22 cellular contexts compared by ENCODE assay signal in the genomic region with DNA sequence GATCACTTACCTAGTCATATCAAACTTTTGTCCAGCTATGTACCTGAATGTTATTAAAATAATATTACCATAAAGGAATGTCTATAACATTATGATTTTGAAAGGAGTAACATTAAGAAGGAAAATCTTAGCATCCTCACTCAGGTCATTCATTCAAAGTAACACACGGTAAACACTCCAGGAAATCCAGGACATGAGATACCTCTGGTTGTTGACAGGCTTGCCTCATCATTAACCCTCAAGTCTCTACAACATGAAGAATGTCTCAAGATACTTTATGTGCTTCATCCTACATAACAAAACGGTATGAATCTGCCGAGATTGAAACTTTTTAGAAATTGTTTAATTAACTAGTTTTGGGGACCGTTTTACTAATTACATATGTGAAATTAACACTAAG. TPM values are rescaled to one million over a fixed set of nuclear protein-coding genes. Genes with fewer than 3 reads are reported as not detected.
DNase-seq lines count a peak whose midpoint lies in the region; ATAC-seq, FAIRE-seq and TF ChIP-seq lines count a peak whose summit lies in the region.
"Had no signal": no experiment of that assay in that cellular context is flagged by ENCODE, and none has a peak within 500 bp of the region (broad histone marks: within the 10 kb centered on the region; RNA-seq: fewer than 3 reads in every experiment).

No MANE protein-coding gene starts in this region.

- H3K9ac ChIP-seq in GM12878 (ENCODE audit: control insufficient read depth, insufficient read depth, low read length) (no peak overlapping the region), mesenchymal stem cell (ENCODE audit: low read length) (peak overlapping the region; percentile 83)

- no peak overlapping the region for H2AK5ac ChIP-seq in mesenchymal stem cell (ENCODE audit: low read length, severe bottlenecking)

- H3K27ac ChIP-seq in GM12878 (ENCODE audit: control insufficient read depth, insufficient read depth) (no peak overlapping the region; the same call in 1 of the 2 replicates), mesenchymal stem cell (ENCODE audit: low read length, poor library complexity, severe bottlenecking) (peak overlapping the region; percentile 78), stomach (peak overlapping the region in 3 of 5 donors; percentile 54 to 85 (median 63))
- H3K27ac ChIP-seq: SJSA1 had no signal

- TF ChIP-seq POLR2A in GM12878 (IDR thresholded peaks at IDR 0.05; ENCODE audit: low read depth, low read length) (no peak), stomach (IDR thresholded peaks at IDR 0.05) (no peak)

- H4K20me1 ChIP-seq in GM12878 (ENCODE audit: control insufficient read depth, insufficient read depth) = no peaks in the 10 kb centered on the region

- H3K27me3 ChIP-seq in GM12878 (replicated peaks in 1 of 2; ENCODE audit: control insufficient read depth in 2 of 2, insufficient read depth in 2 of 2, low read length in 1 of 2) (no peaks in the 10 kb centered on the region), mesenchymal stem cell (ENCODE audit: control insufficient read depth in 1 of 2, insufficient read depth in 1 of 2, low read length in 2 of 2) (no peaks in the 10 kb centered on the region), stomach (no peaks in the 10 kb centered on the region)
- H3K27me3 ChIP-seq: SJSA1 had no signal

- H3K36me3 ChIP-seq in GM12878 (ENCODE audit: control insufficient read depth in 2 of 2, insufficient read depth in 2 of 2, low read length in 1 of 2) (no peaks in the 10 kb centered on the region), mesenchymal stem cell (ENCODE audit: control insufficient read depth in 1 of 2, insufficient read depth in 2 of 2, low read depth in 1 of 2, low read length in 2 of 2) (no peaks in the 10 kb centered on the region), stomach (no peaks in the 10 kb centered on the region)
- H3K36me3 ChIP-seq: SJSA1 had no signal

- H2BK15ac ChIP-seq in mesenchymal stem cell (ENCODE audit: low read depth, poor library complexity, severe bottlenecking) = no peak overlapping the region

- POLR2A ChIA-PET in GM12878 (lab: Charles Lee) = interaction anchor here (1.4 to 2.0 kb wide), 5 partner anchors 9 to 211 kb away, joined by 5 to 12 read pairs (median 6); partner anchors contain the start of gene TMEM30A

- peaks cover 27% of the 10 kb centered on the region for H3K4me1 ChIP-seq in GM12878 (ENCODE audit: control insufficient read depth, insufficient read depth, low read length)
- peaks cover 2% of the 10 kb centered on the region for H3K4me1 ChIP-seq in mesenchymal stem cell (ENCODE audit: control insufficient read depth, insufficient read depth, low read depth, low read length)
- H3K4me1 ChIP-seq in stomach = peaks cover 0 to 28% (median 3%) of the 10 kb centered on the region in 4 donors
- H3K4me1 ChIP-seq: SJSA1 had no signal

- TF ChIP-seq RAD21 in GM12878 (IDR thresholded peaks at IDR 0.05; ENCODE audit: insufficient read depth, low read depth, low read length) = no peak

- SMC1A ChIA-PET in GM12878 (lab: Charles Lee; ENCODE audit: uncharacterized antibody, unreplicated experiment) = interaction anchor here (0.5 to 5.5 kb wide), 24 partner anchors 9 to 250 kb away, joined by 3 to 64 read pairs (median 5); partner anchors contain the start of gene COX7A2

- ATAC-seq in GM12878 = no peak
- ATAC-seq in HG02884 (IDR thresholded peaks at IDR 0.05; ENCODE audit: unreplicated experiment) = no peak
- ATAC-seq: activated CD8-positive, alpha-beta T cell treated with anti-CD3 and anti-CD28 coated beads, Interleukin-2, amount 10 ng/mL, durations not matched to agents 7 days and 5 days; PC-3 had no signal

- H3K4me2 ChIP-seq in GM12878 (ENCODE audit: control insufficient read depth, insufficient read depth) (no peak overlapping the region), mesenchymal stem cell (ENCODE audit: low read length, poor library complexity, severe bottlenecking) (peak overlapping the region; percentile 52)

- H3K79me2 ChIP-seq in GM12878 (ENCODE audit: control insufficient read depth, insufficient read depth, low read length) = no peaks in the 10 kb centered on the region

- H3K9me3 ChIP-seq in GM12878 (replicated peaks; ENCODE audit: control insufficient read depth, insufficient read depth, low read length) (no peaks in the 10 kb centered on the region; the same call in 1 of the 3 replicates), mesenchymal stem cell (ENCODE audit: control insufficient read depth, low read length) (no peaks in the 10 kb centered on the region), stomach (no peaks in the 10 kb centered on the region)
- H3K9me3 ChIP-seq: SJSA1 had no signal

- no peak overlapping the region for H3K18ac ChIP-seq in mesenchymal stem cell (ENCODE audit: low read depth in 1 of 2, low read length in 2 of 2)

- H3K4me3 ChIP-seq in GM08714 (ENCODE audit: low read length) (peak overlapping the region; percentile 63; the same call in 1 of the 2 replicates), GM12878 (no peak overlapping the region), mesenchymal stem cell (ENCODE audit: insufficient read depth in 1 of 2, low read depth in 1 of 2, low read length in 2 of 2) (peak overlapping the region in 1 of 2 experiments; percentile 77), stomach (peak overlapping the region in 2 of 4 donors; percentile 40)
- H3K4me3 ChIP-seq: SJSA1 had no signal

- no peak overlapping the region for H2BK120ac ChIP-seq in mesenchymal stem cell (ENCODE audit: low read depth, low read length)

- no peak for FAIRE-seq in GM12878 (lab: Jason Lieb, UNC)
- no peak for FAIRE-seq in RCC 7860 (lab: Jason Lieb, UNC)
- FAIRE-seq: endometrium had no signal

- no peak for TF ChIP-seq EP300 in GM12878 (IDR thresholded peaks at IDR 0.05; ENCODE audit: borderline replicate concordance in 1 of 2, control insufficient read depth in 1 of 2, low read depth in 2 of 2, low read length in 2 of 2)
- no peak for TF ChIP-seq EP300 in stomach (IDR thresholded peaks at IDR 0.05)

- H4K91ac ChIP-seq in mesenchymal stem cell (ENCODE audit: low read length) = no peak overlapping the region

- CTCF ChIA-PET in GM12878 (lab: Yijun Ruan, JAX) = interaction anchor here (0.7 to 3.1 kb wide), 11 partner anchors 10 to 251 kb away, joined by 3 to 11 read pairs (median 5); partner anchors contain the start of gene COX7A2

- RAD21 ChIA-PET in GM12878 (lab: Charles Lee; ENCODE audit: unreplicated experiment) = interaction anchor here (0.8 to 5.1 kb wide), 12 partner anchors 10 to 215 kb away, joined by 3 to 25 read pairs (median 8); no protein-coding TSS in a partner anchor

- H3K14ac ChIP-seq in mesenchymal stem cell (ENCODE audit: low read length in 2 of 2) = no peak overlapping the region

- H2AFZ ChIP-seq in GM12878 (ENCODE audit: control insufficient read depth, low read depth, low read length) (no peak overlapping the region), mesenchymal stem cell (ENCODE audit: low read depth, low read length) (no peak overlapping the region)

- H3K23ac ChIP-seq in mesenchymal stem cell (ENCODE audit: low read length in 2 of 2) = no peak overlapping the region

- DNase-seq in GM12878 (ENCODE audit: low read depth, low spot score) (no peak), mesenchymal stem cell (peak; percentile 17), stomach (no peak), RCC 7860 (ENCODE audit: low spot score) (no peak), NOMO-1 treated with dmso at 0.1 percent for 144 hours (lab: John Stamatoyannopoulos, UW; ENCODE audit: unreplicated experiment) (no peak)
- DNase-seq: activated CD8-positive, alpha-beta T cell treated with anti-CD3 and anti-CD28 coated beads, Interleukin-2, amount 10 ng/mL, durations not matched to agents 7 days and 5 days; activated naive CD4-positive, alpha-beta T cell treated with anti-CD3 and anti-CD28 coated beads for 36 hours; activated T-cell treated with anti-CD3 and anti-CD28 coated beads, Interleukin-2, amount 50 U/mL, for 24 hours; CD4-positive, alpha-beta memory T cell; cortex of kidney; HCEC 1CT; NCI-H1417 treated with DMSO at 0.1 percent for 48 hours; NCI-H2171; NCI-H774; PC-3; stimulated activated CD4-positive, alpha-beta T cell treated with anti-CD3 and anti-CD28 coated beads, Interleukin-2, amount 100 ng/mL, for 24 hours; stimulated activated naive CD4-positive, alpha-beta T cell treated with Interleukin-2 at 50 U/mL for 16 hours; T-helper 2 cell had no signal

- H2BK5ac ChIP-seq in mesenchymal stem cell (ENCODE audit: low read depth, low read length, poor library complexity, severe bottlenecking) = no peak overlapping the region

- H3K79me1 ChIP-seq in mesenchymal stem cell (replicated peaks; ENCODE audit: low read length, poor library complexity, severe bottlenecking) = no peaks in the 10 kb centered on the region

- over 99% methylated on average over 4 of the region's 4 CpGs for WGBS in GM12878 (ENCODE audit: insufficient coverage, insufficient replicate concordance, low lambda C conversion rate, missing lambda C conversion rate)
- WGBS in mesenchymal stem cell = 39% methylated on average over 1 of the region's 4 CpGs
- WGBS in stomach, 5 donors = 76 to 84% (median 78%) methylated on average over 4 of the region's 4 CpGs

- no peak for TF ChIP-seq CTCF in GM12878 (IDR thresholded peaks at IDR 0.05 in 2 of 3, conservative IDR thresholded peaks at IDR 0.05 in 1 of 3; ENCODE audit: control insufficient read depth in 2 of 3, extremely low read depth in 1 of 3, insufficient read depth in 1 of 3, low read depth in 3 of 3, low read length in 3 of 3)
- no peak for TF ChIP-seq CTCF in stomach (IDR thresholded peaks at IDR 0.05)

- no TSS peak for BruUV-seq in GM12878 (replicated peaks; lab: Mats Ljungman, UMichigan)

- intact Hi-C loops in GM12878 (cut with micrococcal nuclease; ENCODE audit: unreplicated experiment) (loop anchor here (5.0 to 10.0 kb wide), 3 partner anchors 119 to 261 kb away; partner anchors contain the start of gene TMEM30A), stomach (cut with DNase I; ENCODE audit: low total_unique reads) (no loop called here)

- no peak overlapping the region for H2BK12ac ChIP-seq in mesenchymal stem cell (ENCODE audit: low read length in 2 of 2)

- no peak overlapping the region for H4K8ac ChIP-seq in mesenchymal stem cell (ENCODE audit: low read length)

- no peak overlapping the region for H3K4ac ChIP-seq in mesenchymal stem cell (ENCODE audit: low read depth in 1 of 2, low read length in 2 of 2)

- in situ Hi-C loops in GM12878 (cut with MboI) = no loop called here

RNA-seq across cellular contexts. Expression of gene FILIP1, which starts 0.7 kb away (rescaled TPM):
- 2.8 and 3.3 TPM in 2 replicates for total RNA-seq in GM12878 (2013; cell fraction: nucleolus; rRNA removed)
- total RNA-seq in GM12878 (2014; rRNA removed) = 0.56 and 0.71 TPM in 2 replicates
- total RNA-seq in GM12878 (2014; rRNA removed; fragmentation: Illumina TruSeq; extraction: Trizol) = 0.92 and 0.98 TPM in 2 replicates
- 0.43 and 0.54 TPM in 2 replicates for total RNA-seq in GM12878 (2021)
- 0.14 TPM for polyA plus RNA-seq in GM12878 (2011; ENCODE audit: low read depth)
- 2.0 and 3.1 TPM in 2 replicates for polyA plus RNA-seq in GM12878 (2011; rRNA removed)
- 1.0 and 1.2 TPM in 2 replicates for polyA plus RNA-seq in GM12878 (2011; cell fraction: cytosol; rRNA removed)
- polyA plus RNA-seq in GM12878 (2011; cell fraction: nucleus; rRNA removed) = 1.0 and 1.3 TPM in 2 replicates
- polyA plus RNA-seq in GM12878 (2012) = 0.15 and 0.25 TPM in 2 replicates
- polyA plus RNA-seq in GM12878 (2014; fragmentation: Illumina TruSeq; extraction: Trizol) = 0.48 and 0.74 TPM in 2 replicates
- polyA plus RNA-seq in GM12878 (2014; fragmentation: Nextera tagmentation; extraction: Ambion mirVana) = under 1 TPM; 0.23 to 0.33 TPM
- 0.25 and 0.32 TPM in 2 replicates for polyA plus RNA-seq in GM12878 (2014; rRNA removed)
- under 1 TPM; 0.29 to 0.40 TPM for polyA plus RNA-seq in GM12878 (2016; fragmentation: Nextera tagmentation; extraction: Ambion mirVana)
- polyA minus RNA-seq in GM12878 (2011; rRNA and poly(A)+ RNA removed) = 2.9 and 3.3 TPM in 2 replicates
- polyA minus RNA-seq in GM12878 (2011; cell fraction: cytosol; rRNA and poly(A)+ RNA removed) = 0.94 and 1.2 TPM in 2 replicates
- polyA minus RNA-seq in GM12878 (2011; cell fraction: nucleus; rRNA and poly(A)+ RNA removed) = 1.3 and 1.5 TPM in 2 replicates
- 5.4 TPM for polyA plus RNA-seq in mesenchymal stem cell (2013, experiment 1 of 2)
- polyA plus RNA-seq in mesenchymal stem cell (2013, experiment 2 of 2) = 5.3 TPM
- total RNA-seq in stomach = 10 to 100 TPM in 3 of 5 donors, 1 to 10 TPM in 2; 2.6 to 29.8 (median 21.9) TPM
- polyA plus RNA-seq in stomach = 1 to 10 TPM in 1 of 3 donors, under 1 TPM in 2; 0.31 to 1.8 (median 0.37) TPM
- total RNA-seq: activated CD8-positive, alpha-beta T cell treated with anti-CD3 and anti-CD28 coated beads, Interleukin-2, amount 10 ng/mL, durations not matched to agents 7 days and 5 days; activated naive CD4-positive, alpha-beta T cell treated with anti-CD3 and anti-CD28 coated beads for 36 hours; CD4-positive, alpha-beta memory T cell; PC-3 had no signal
- polyA plus RNA-seq: CD4-positive, alpha-beta memory T cell had no signal
